11 cellular contexts compared by ENCODE assay signal in the genomic region with DNA sequence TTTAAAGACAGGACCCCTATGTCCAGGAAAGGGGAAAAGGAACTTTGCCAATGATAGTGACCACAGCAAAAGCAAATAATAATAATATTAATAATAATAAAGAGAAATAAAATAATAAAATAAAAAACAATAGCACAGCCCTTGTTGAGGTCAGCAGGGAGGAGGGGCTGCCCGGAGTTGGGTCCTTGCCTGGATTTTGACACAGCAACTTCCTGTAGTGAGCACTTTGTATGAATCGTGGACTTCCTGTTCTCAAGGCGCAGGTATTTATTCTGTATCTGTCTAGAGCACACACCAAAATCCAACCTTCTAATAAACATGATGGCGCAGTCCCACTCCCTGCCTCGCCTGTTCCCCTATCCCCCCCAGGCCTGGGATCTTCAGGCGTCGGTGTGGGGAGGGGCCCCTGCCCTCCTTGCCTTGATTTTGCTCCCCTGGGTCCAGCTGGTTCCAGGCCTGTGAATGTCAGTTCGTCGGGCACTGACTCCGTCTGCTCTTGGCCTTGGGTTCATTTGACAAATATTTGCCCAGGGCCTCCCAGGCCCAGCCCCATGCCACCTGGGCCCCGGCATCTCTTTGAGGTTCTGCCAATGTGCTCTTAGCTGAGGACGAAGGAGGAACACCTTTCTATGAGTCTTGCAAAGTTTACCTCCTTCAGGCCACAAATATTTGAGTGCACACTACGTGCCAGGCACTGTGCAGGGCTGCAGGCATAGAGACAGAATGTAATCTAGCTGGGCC. TPM values are rescaled to one million over a fixed set of nuclear protein-coding genes. Genes with fewer than 3 reads are reported as not detected.
DNase-seq lines count a peak whose midpoint lies in the region; ATAC-seq, FAIRE-seq and TF ChIP-seq lines count a peak whose summit lies in the region.
"Had no signal": no experiment of that assay in that cellular context is flagged by ENCODE, and none has a peak within 500 bp of the region (broad histone marks: within the 10 kb centered on the region; RNA-seq: fewer than 3 reads in every experiment).

No MANE protein-coding gene starts in this region.

- H2AFZ ChIP-seq in HepG2 (ENCODE audit: low read length), result no peak overlapping the region

- H3K4me3 Mint-ChIP-seq in activated naive CD4-positive, alpha-beta T cell treated with anti-CD3 and anti-CD28 coated beads, Interleukin-2, amount 10 ng/mL, durations not matched to agents 7 days and 5 days, result no peak overlapping the region

- H3K9ac ChIP-seq in HepG2 (ENCODE audit: insufficient read depth, low read depth, low read length), result no peak overlapping the region

- POLR2A ChIA-PET in HepG2 (lab: Yijun Ruan, JAX), result interaction anchor here (0.5 to 4.6 kb wide), 12 partner anchors 8 to 156 kb away, joined by 3 to 86 read pairs (median 7); a partner anchor contains a TSS

- 30 to 40% (median 39%) methylated on average over 12 to 13 of the region's 13 CpGs for WGBS in adrenal gland, 4 donors
- 31% methylated on average over 13 of the region's 13 CpGs for WGBS in HepG2 (ENCODE audit: low lambda C conversion rate)

- H3K27ac Mint-ChIP-seq in activated naive CD4-positive, alpha-beta T cell treated with anti-CD3 and anti-CD28 coated beads, Interleukin-2, amount 10 ng/mL, durations not matched to agents 7 days and 5 days, result peak overlapping the region; percentile 70

- no peak overlapping the region for H3K4me3 ChIP-seq in adrenal gland
- H3K4me3 ChIP-seq in HepG2 (replicated peaks in 1 of 3; ENCODE audit: insufficient read depth in 1 of 3, low read depth in 2 of 3, low read length in 3 of 3), result no peak overlapping the region; a peak in 1 of 6 replicates
- no peak overlapping the region for H3K4me3 ChIP-seq in tibial artery

- H3K27ac ChIP-seq in adrenal gland (peak overlapping the region in 3 of 5 donors; percentile 21 to 89 (median 60)), HepG2 (ENCODE audit: extremely low read length, insufficient read depth, low read length) (peak overlapping the region; percentile 39), tibial artery (peak overlapping the region; percentile 7 to 8)

- TF ChIP-seq EP300 in HepG2 (IDR thresholded peaks at IDR 0.05; ENCODE audit: low read depth in 2 of 2, low read length in 2 of 2) (peak in 1 of 2 experiments; percentile 64; a peak in 2 of 4 replicates), HepG2 (CRISPR knock-in tag; IDR thresholded peaks at IDR 0.05; ENCODE audit: borderline replicate concordance) (0 out of 2 replicates have a peak, but pooled peaks have one; percentile 47)

- DNase-seq in activated naive CD4-positive, alpha-beta T cell treated with anti-CD3 and anti-CD28 coated beads, Interleukin-2, amount 10 ng/mL, durations not matched to agents 7 days and 5 days, result no peak
- no peak for DNase-seq in activated naive CD4-positive, alpha-beta T cell (lab: John Stamatoyannopoulos, UW)
- DNase-seq in adrenal gland, result peak in 4 of 7 donors; percentile 54 to 68 (median 56)
- DNase-seq in HepG2 (ENCODE audit: low spot score), result no peak
- DNase-seq in tibial artery, result no peak
- DNase-seq in MV-4-11 (lab: John Stamatoyannopoulos, UW), result no peak
- no peak for DNase-seq in NCI-H774 (lab: John Stamatoyannopoulos, UW)
- DNase-seq: C1 segment of cervical spinal cord; NCI-H1436; stimulated activated CD4-positive, alpha-beta T cell treated with anti-CD3 and anti-CD28 coated beads, Interleukin-1b, Interleukin-23, amount 100 ng/mL, for 48 hours had no signal

- peaks cover 3% of the 10 kb centered on the region for H3K79me2 ChIP-seq in HepG2 (ENCODE audit: insufficient read depth, low read length)

- H3K36me3 Mint-ChIP-seq in activated naive CD4-positive, alpha-beta T cell treated with anti-CD3 and anti-CD28 coated beads, Interleukin-2, amount 10 ng/mL, durations not matched to agents 7 days and 5 days, result peaks cover 41% of the 10 kb centered on the region

- H3K4me1 Mint-ChIP-seq in activated naive CD4-positive, alpha-beta T cell treated with anti-CD3 and anti-CD28 coated beads, Interleukin-2, amount 10 ng/mL, durations not matched to agents 7 days and 5 days, result peaks cover 58% of the 10 kb centered on the region

- H3K9me3 ChIP-seq in adrenal gland (replicated peaks in 1 of 3), result no peaks in the 10 kb centered on the region
- no peaks in the 10 kb centered on the region for H3K9me3 ChIP-seq in HepG2 (ENCODE audit: low read length)
- H3K9me3 ChIP-seq in tibial artery, result no peaks in the 10 kb centered on the region

- H3K4me1 ChIP-seq in adrenal gland (replicated peaks in 1 of 2), result peaks cover 11 to 45% of the 10 kb centered on the region in 2 donors
- H3K4me1 ChIP-seq in HepG2 (ENCODE audit: insufficient read depth, low read length), result peaks cover 53% of the 10 kb centered on the region
- peaks cover 0 to 46% (median 12%) of the 10 kb centered on the region in 4 donors for H3K4me1 ChIP-seq in tibial artery

- CTCF ChIA-PET in activated naive CD4-positive, alpha-beta T cell treated with anti-CD3 and anti-CD28 coated beads, Interleukin-2, amount 10 ng/mL, durations not matched to agents 7 days and 5 days (lab: Charles Lee), result interaction anchor here (0.7 to 1.8 kb wide), 3 partner anchors 8 to 16 kb away, joined by 3 to 6 read pairs (median 5); a partner anchor contains a TSS
- CTCF ChIA-PET in HepG2 (lab: Yijun Ruan, JAX; ENCODE audit: low intra/inter-chr PET ratio, low total read pairs), result no interaction called here

- no peaks in the 10 kb centered on the region for H3K27me3 Mint-ChIP-seq in activated naive CD4-positive, alpha-beta T cell treated with anti-CD3 and anti-CD28 coated beads, Interleukin-2, amount 10 ng/mL, durations not matched to agents 7 days and 5 days

- no peak for TF ChIP-seq POLR2A in adrenal gland (IDR thresholded peaks at IDR 0.05)
- TF ChIP-seq POLR2A in HepG2 (IDR thresholded peaks at IDR 0.05; ENCODE audit: insufficient read depth in 1 of 2, low read depth in 2 of 2, low read length in 2 of 2), result no peak; a peak in 2 of 4 replicates

- peaks cover 26% of the 10 kb centered on the region; the same call in 1 of the 2 replicates for H4K20me1 ChIP-seq in HepG2 (ENCODE audit: insufficient read depth, low read length)

- peak overlapping the region; percentile 5; the same call in 1 of the 2 replicates for H3K4me2 ChIP-seq in HepG2 (ENCODE audit: low read depth, low read length)

- in situ Hi-C loops in HepG2 (cut with HindIII; ENCODE audit: extremely low pct_ligation_motif_present, low pct_unique_long_range_greater_than_20kb), result no loop called here

- no peaks in the 10 kb centered on the region for H3K27me3 ChIP-seq in adrenal gland
- H3K27me3 ChIP-seq in HepG2 (ENCODE audit: control insufficient read depth in 1 of 2, insufficient read depth in 2 of 2, low read length in 2 of 2), result no peaks in the 10 kb centered on the region
- H3K27me3 ChIP-seq in tibial artery, result no peaks in the 10 kb centered on the region

- intact Hi-C loops in adrenal gland (cut with DNase I), result no loop called here
- intact Hi-C loops in HepG2 (cut with micrococcal nuclease; ENCODE audit: unreplicated experiment), result no loop called here
- intact Hi-C loops in tibial artery (cut with DNase I; ENCODE audit: low total_unique reads), result no loop called here

- no peak for TF ChIP-seq RAD21 in HepG2 (CRISPR knock-in tag; IDR thresholded peaks at IDR 0.05)

- no peak for ATAC-seq in HepG2
- no peak for ATAC-seq in HG03196 (IDR thresholded peaks at IDR 0.05; ENCODE audit: unreplicated experiment)

- TSS peak; percentile 24 for BruUV-seq in HepG2 (replicated peaks; lab: Mats Ljungman, UMichigan)

- no peaks in the 10 kb centered on the region for H3K9me3 Mint-ChIP-seq in activated naive CD4-positive, alpha-beta T cell treated with anti-CD3 and anti-CD28 coated beads, Interleukin-2, amount 10 ng/mL, durations not matched to agents 7 days and 5 days

- no peak for FAIRE-seq in HepG2 (lab: Jason Lieb, UNC)

- H3K36me3 ChIP-seq in adrenal gland (replicated peaks in 1 of 2) (peaks cover 0 to 55% of the 10 kb centered on the region in 2 donors), HepG2 (replicated peaks in 1 of 2; ENCODE audit: control insufficient read depth in 1 of 2, insufficient read depth in 2 of 2, low read length in 2 of 2) (peaks cover 26 to 37% of the 10 kb centered on the region in 2 experiments), tibial artery (peaks cover 40 to 58% (median 53%) of the 10 kb centered on the region in 3 donors)

- TF ChIP-seq CTCF in adrenal gland (IDR thresholded peaks at IDR 0.05) (no peak), HepG2 (CRISPR knock-in tag; IDR thresholded peaks at IDR 0.05) (no peak), tibial artery (IDR thresholded peaks at IDR 0.05) (no peak)

RNA-seq across cellular contexts. Expression of a gene that starts 13.9 kb away (rescaled TPM):
- total RNA-seq in adrenal gland (100 to 1,000 TPM in 7 of 8 donors, 10 to 100 TPM in 1; 73.1 to 175 (median 138) TPM), HepG2 (2016; rRNA removed; fragmentation: Illumina TruSeq; extraction: Trizol) (38.9 and 39.8 TPM in 2 replicates)
- polyA plus RNA-seq in adrenal gland (10 to 100 TPM; 45.0 to 57.6 (median 53.0) TPM), HepG2 (2011; rRNA removed) (66.5 and 84.1 TPM in 2 replicates)
- total RNA-seq in HepG2 (2016; cell fraction: cytosol; rRNA removed; fragmentation: Illumina TruSeq; extraction: Trizol; ENCODE audit: low read depth), result 13.4 and 13.6 TPM in 2 replicates
- total RNA-seq in HepG2 (2016; cell fraction: insoluble cytoplasmic fraction; rRNA removed; fragmentation: Illumina TruSeq; extraction: Trizol), result 33.2 and 39.7 TPM in 2 replicates
- total RNA-seq in HepG2 (2016; cell fraction: membrane; rRNA removed; fragmentation: Illumina TruSeq; extraction: Trizol), result 49.9 and 53.6 TPM in 2 replicates
- total RNA-seq in HepG2 (2016; cell fraction: nucleus; rRNA removed; fragmentation: Illumina TruSeq; extraction: Trizol), result 21.9 and 30.8 TPM in 2 replicates
- polyA plus RNA-seq in HepG2 (2011; cell fraction: cytosol; rRNA removed), result 62.9 and 70.1 TPM in 2 replicates
- polyA plus RNA-seq in HepG2 (2011; cell fraction: nucleus; rRNA removed), result 86.9 and 92.0 TPM in 2 replicates
- 98.0 and 117 TPM in 2 replicates for polyA plus RNA-seq in HepG2 (2012)
- polyA plus RNA-seq in HepG2 (2016; cell fraction: cytosol; fragmentation: Illumina TruSeq; extraction: Trizol; ENCODE audit: low read depth), result 18.4 and 21.2 TPM in 2 replicates
- polyA plus RNA-seq in HepG2 (2016; cell fraction: insoluble cytoplasmic fraction; fragmentation: Illumina TruSeq; extraction: Trizol; ENCODE audit: low read depth), result 51.6 and 70.7 TPM in 2 replicates
- polyA plus RNA-seq in HepG2 (2016; cell fraction: membrane; fragmentation: Illumina TruSeq; extraction: Trizol; ENCODE audit: low read depth), result 57.9 and 63.0 TPM in 2 replicates
- polyA plus RNA-seq in HepG2 (2016; cell fraction: nucleus; fragmentation: Illumina TruSeq; extraction: Trizol; ENCODE audit: insufficient read depth, low read depth), result 63.9 and 73.5 TPM in 2 replicates
- 23.8 and 82.1 TPM in 2 replicates for polyA minus RNA-seq in HepG2 (2011; rRNA and poly(A)+ RNA removed; ENCODE audit: low replicate concordance)
- 41.1 and 48.2 TPM in 2 replicates for polyA minus RNA-seq in HepG2 (2011; cell fraction: cytosol; rRNA and poly(A)+ RNA removed)
- polyA minus RNA-seq in HepG2 (2011; cell fraction: nucleus; rRNA and poly(A)+ RNA removed), result 36.6 and 46.0 TPM in 2 replicates

RNA-seq across cellular contexts. Expression of a gene that starts 56.0 kb away (rescaled TPM):
- total RNA-seq in adrenal gland (10 to 100 TPM in 3 of 8 donors, 1 to 10 TPM in 5; 4.8 to 13.2 (median 7.9) TPM), HepG2 (2016; rRNA removed; fragmentation: Illumina TruSeq; extraction: Trizol) (6.6 and 10.0 TPM in 2 replicates)
- polyA plus RNA-seq in adrenal gland (10 to 100 TPM in 1 of 3 donors, 1 to 10 TPM in 2; 6.4 to 20.5 (median 7.6) TPM), HepG2 (2011; rRNA removed) (3.9 and 5.2 TPM in 2 replicates)
- total RNA-seq in HepG2 (2016; cell fraction: cytosol; rRNA removed; fragmentation: Illumina TruSeq; extraction: Trizol; ENCODE audit: low read depth), result 2.5 and 2.7 TPM in 2 replicates
- total RNA-seq in HepG2 (2016; cell fraction: insoluble cytoplasmic fraction; rRNA removed; fragmentation: Illumina TruSeq; extraction: Trizol), result 6.6 and 10.2 TPM in 2 replicates
- 3.3 and 3.5 TPM in 2 replicates for total RNA-seq in HepG2 (2016; cell fraction: membrane; rRNA removed; fragmentation: Illumina TruSeq; extraction: Trizol)
- 2.8 and 3.0 TPM in 2 replicates for total RNA-seq in HepG2 (2016; cell fraction: nucleus; rRNA removed; fragmentation: Illumina TruSeq; extraction: Trizol)
- 2.9 and 3.4 TPM in 2 replicates for polyA plus RNA-seq in HepG2 (2011; cell fraction: cytosol; rRNA removed)
- polyA plus RNA-seq in HepG2 (2011; cell fraction: nucleus; rRNA removed), result 1.2 and 1.4 TPM in 2 replicates
- polyA plus RNA-seq in HepG2 (2012), result 5.8 TPM in 2 replicates
- 3.3 and 3.9 TPM in 2 replicates for polyA plus RNA-seq in HepG2 (2016; cell fraction: cytosol; fragmentation: Illumina TruSeq; extraction: Trizol; ENCODE audit: low read depth)
- polyA plus RNA-seq in HepG2 (2016; cell fraction: insoluble cytoplasmic fraction; fragmentation: Illumina TruSeq; extraction: Trizol; ENCODE audit: low read depth), result 10.6 and 12.6 TPM in 2 replicates
- 2.9 and 3.5 TPM in 2 replicates for polyA plus RNA-seq in HepG2 (2016; cell fraction: membrane; fragmentation: Illumina TruSeq; extraction: Trizol; ENCODE audit: low read depth)
- polyA plus RNA-seq in HepG2 (2016; cell fraction: nucleus; fragmentation: Illumina TruSeq; extraction: Trizol; ENCODE audit: insufficient read depth, low read depth), result 4.1 and 5.5 TPM in 2 replicates
- polyA minus RNA-seq in HepG2 (2011; rRNA and poly(A)+ RNA removed; ENCODE audit: low replicate concordance), result 0.94 and 3.1 TPM in 2 replicates
- polyA minus RNA-seq in HepG2 (2011; cell fraction: cytosol; rRNA and poly(A)+ RNA removed), result 1.3 and 1.5 TPM in 2 replicates
- 1.4 and 1.7 TPM in 2 replicates for polyA minus RNA-seq in HepG2 (2011; cell fraction: nucleus; rRNA and poly(A)+ RNA removed)

RNA-seq across cellular contexts. Expression of a gene that starts 56.3 kb away (rescaled TPM):
- 10 to 100 TPM in 2 of 8 donors, 1 to 10 TPM in 5, under 1 TPM in 1; 0.91 to 12.2 (median 6.4) TPM for total RNA-seq in adrenal gland
- polyA plus RNA-seq in adrenal gland, result 1 to 10 TPM; 3.7 to 4.4 (median 4.1) TPM
- 20.6 and 21.1 TPM in 2 replicates for total RNA-seq in HepG2 (2016; rRNA removed; fragmentation: Illumina TruSeq; extraction: Trizol)
- 3.3 and 5.4 TPM in 2 replicates for total RNA-seq in HepG2 (2016; cell fraction: cytosol; rRNA removed; fragmentation: Illumina TruSeq; extraction: Trizol; ENCODE audit: low read depth)
- total RNA-seq in HepG2 (2016; cell fraction: insoluble cytoplasmic fraction; rRNA removed; fragmentation: Illumina TruSeq; extraction: Trizol), result 20.6 and 21.4 TPM in 2 replicates
- 11.4 and 11.6 TPM in 2 replicates for total RNA-seq in HepG2 (2016; cell fraction: membrane; rRNA removed; fragmentation: Illumina TruSeq; extraction: Trizol)
- total RNA-seq in HepG2 (2016; cell fraction: nucleus; rRNA removed; fragmentation: Illumina TruSeq; extraction: Trizol), result 28.0 and 31.8 TPM in 2 replicates
- polyA plus RNA-seq in HepG2 (2011; rRNA removed), result 12.8 and 13.2 TPM in 2 replicates
- 5.4 and 6.9 TPM in 2 replicates for polyA plus RNA-seq in HepG2 (2011; cell fraction: cytosol; rRNA removed)
- 22.9 and 27.4 TPM in 2 replicates for polyA plus RNA-seq in HepG2 (2011; cell fraction: nucleus; rRNA removed)
- 3.6 and 9.3 TPM in 2 replicates for polyA plus RNA-seq in HepG2 (2012)
- 3.8 and 4.0 TPM in 2 replicates for polyA plus RNA-seq in HepG2 (2016; cell fraction: cytosol; fragmentation: Illumina TruSeq; extraction: Trizol; ENCODE audit: low read depth)
- 19.3 and 19.8 TPM in 2 replicates for polyA plus RNA-seq in HepG2 (2016; cell fraction: insoluble cytoplasmic fraction; fragmentation: Illumina TruSeq; extraction: Trizol; ENCODE audit: low read depth)
- polyA plus RNA-seq in HepG2 (2016; cell fraction: membrane; fragmentation: Illumina TruSeq; extraction: Trizol; ENCODE audit: low read depth), result 7.4 and 7.7 TPM in 2 replicates
- 35.9 and 39.3 TPM in 2 replicates for polyA plus RNA-seq in HepG2 (2016; cell fraction: nucleus; fragmentation: Illumina TruSeq; extraction: Trizol; ENCODE audit: insufficient read depth, low read depth)
- 40.1 and 60.7 TPM in 2 replicates for polyA minus RNA-seq in HepG2 (2011; rRNA and poly(A)+ RNA removed; ENCODE audit: low replicate concordance)
- 4.2 and 4.6 TPM in 2 replicates for polyA minus RNA-seq in HepG2 (2011; cell fraction: cytosol; rRNA and poly(A)+ RNA removed)
- 22.6 and 30.6 TPM in 2 replicates for polyA minus RNA-seq in HepG2 (2011; cell fraction: nucleus; rRNA and poly(A)+ RNA removed)

Comparison
In these comparisons a context has a peak if more than half of its experiments do, and no peak if none do; other contexts are left out.
1. DNase-seq: peak in adrenal gland (4 of 7); none in activated naive CD4-positive, alpha-beta T cell treated with anti-CD3 and anti-CD28 coated beads, Interleukin-2, amount 10 ng/mL, durations not matched to agents 7 days and 5 days (single experiment), activated naive CD4-positive, alpha-beta T cell (0 of 4), HepG2 (single experiment), tibial artery (0 of 2), MV-4-11 (single experiment) and NCI-H774 (single experiment).
2. H3K27ac ChIP-seq: peak in every context shown above with its lines; median percentile 60 in adrenal gland; 39 in HepG2; 8 in tibial artery.